Comparison of ENCODE assay signal across 10 cellular contexts in genomic region chr1:179812501-179813292, GRCh38.
"Had no signal": no experiment of that assay in that cellular context is flagged by ENCODE, and none has a peak within 500 bp of the region (broad histone marks: within the 10 kb centered on the region; RNA-seq: fewer than 3 reads in every experiment).

No MANE protein-coding gene starts in this region.

- H3K9me3 ChIP-seq: ascending aorta, colonic mucosa, gastroesophageal sphincter had no signal

- H3K9me3 Mint-ChIP-seq: activated CD4-positive, alpha-beta memory T cell treated with anti-CD3 and anti-CD28 coated beads for 36 hours; activated T-cell treated with anti-CD3 and anti-CD28 coated beads, Interleukin-2, amount 50 U/mL, for 72 hours had no signal

- H3K27ac Mint-ChIP-seq: activated CD4-positive, alpha-beta memory T cell treated with anti-CD3 and anti-CD28 coated beads for 36 hours; activated T-cell treated with anti-CD3 and anti-CD28 coated beads, Interleukin-2, amount 50 U/mL, for 72 hours had no signal

- H3K27me3 ChIP-seq: ascending aorta, colonic mucosa had no signal

- H3K36me3 ChIP-seq: ascending aorta, colonic mucosa, gastroesophageal sphincter had no signal

- H3K4me3 ChIP-seq: ascending aorta, colonic mucosa, gastroesophageal sphincter had no signal

- H3K27ac ChIP-seq: ascending aorta, colonic mucosa, gastroesophageal sphincter had no signal

- ATAC-seq: activated T-cell treated with anti-CD3 and anti-CD28 coated beads, Interleukin-2, amount 50 U/mL, for 72 hours; gastroesophageal sphincter had no signal

- H3K4me3 Mint-ChIP-seq: activated CD4-positive, alpha-beta memory T cell treated with anti-CD3 and anti-CD28 coated beads for 36 hours; activated T-cell treated with anti-CD3 and anti-CD28 coated beads, Interleukin-2, amount 50 U/mL, for 72 hours had no signal

- H3K36me3 Mint-ChIP-seq: activated CD4-positive, alpha-beta memory T cell treated with anti-CD3 and anti-CD28 coated beads for 36 hours had no signal

- H3K27me3 Mint-ChIP-seq: activated CD4-positive, alpha-beta memory T cell treated with anti-CD3 and anti-CD28 coated beads for 36 hours had no signal

- H3K4me1 ChIP-seq: colonic mucosa had no signal

- DNase-seq: activated CD4-positive, alpha-beta memory T cell treated with anti-CD3 and anti-CD28 coated beads for 36 hours; activated CD4-positive, CD25-positive, alpha-beta regulatory T cell treated with anti-CD3 and anti-CD28 coated beads, Interleukin-2, amount 50 U/mL, for 72 hours; activated naive CD4-positive, alpha-beta T cell; activated T-cell treated with anti-CD3 and anti-CD28 coated beads, Interleukin-2, amount 50 U/mL, for 72 hours; colonic mucosa; islet precursor cell; occipital lobe; SW 1271 had no signal
